Comparison of ENCODE assay signal across 1 cellular context in genomic region chr2:10575566-10576300, GRCh38.
A peak's percentile ranks its signal among the peaks of the same experiment; 100 is the strongest.
TF ChIP-seq lines count a peak whose summit lies in the region.

No MANE protein-coding gene starts in this region.

TF ChIP-seq in HEK293, 187 proteins besides CTCF, POLR2A, EP300 and RAD21 (continued from another document and continues in another):
- TF ChIP-seq, protein P1, sequence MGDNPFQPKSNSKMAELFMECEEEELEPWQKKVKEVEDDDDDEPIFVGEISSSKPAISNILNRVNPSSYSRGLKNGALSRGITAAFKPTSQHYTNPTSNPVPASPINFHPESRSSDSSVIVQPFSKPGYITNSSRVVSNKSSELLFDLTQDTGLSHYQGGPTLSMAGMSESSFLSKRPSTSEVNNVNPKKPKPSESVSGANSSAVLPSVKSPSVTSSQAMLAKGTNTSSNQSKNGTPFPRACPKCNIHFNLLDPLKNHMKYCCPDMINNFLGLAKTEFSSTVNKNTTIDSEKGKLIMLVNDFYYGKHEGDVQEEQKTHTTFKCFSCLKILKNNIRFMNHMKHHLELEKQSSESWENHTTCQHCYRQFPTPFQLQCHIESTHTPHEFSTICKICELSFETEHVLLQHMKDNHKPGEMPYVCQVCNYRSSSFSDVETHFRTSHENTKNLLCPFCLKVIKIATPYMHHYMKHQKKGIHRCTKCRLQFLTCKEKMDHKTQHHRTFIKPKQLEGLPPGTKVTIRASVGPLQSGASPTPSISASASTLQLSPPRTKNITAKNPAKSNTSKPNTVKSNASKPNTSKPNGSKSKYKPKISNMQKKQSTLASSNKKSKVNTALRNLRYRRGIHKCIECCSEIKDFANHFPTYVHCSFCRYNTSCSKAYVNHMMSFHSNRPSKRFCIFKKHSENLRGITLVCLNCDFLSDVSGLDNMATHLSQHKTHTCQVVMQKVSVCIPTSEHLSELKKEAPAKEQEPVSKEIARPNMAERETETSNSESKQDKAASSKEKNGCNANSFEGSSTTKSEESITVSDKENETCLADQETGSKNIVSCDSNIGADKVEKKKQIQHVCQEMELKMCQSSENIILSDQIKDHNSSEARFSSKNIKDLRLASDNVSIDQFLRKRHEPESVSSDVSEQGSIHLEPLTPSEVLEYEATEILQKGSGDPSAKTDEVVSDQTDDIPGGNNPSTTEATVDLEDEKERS (tag by site-specific recombination; IDR thresholded peaks at IDR 0.05) = no peak
- TF ChIP-seq ZNF785 (tag by site-specific recombination; IDR thresholded peaks at IDR 0.05) = no peak
- TF ChIP-seq HOXA7 (CRISPR knock-in tag; IDR thresholded peaks at IDR 0.05; ENCODE audit: borderline replicate concordance) = no peak
- TF ChIP-seq FEZF1 (tag by site-specific recombination; IDR thresholded peaks at IDR 0.05) = 0 out of 2 replicates have a peak, but pooled peaks have one; percentile 27
- TF ChIP-seq ZNF221 (tag by site-specific recombination; IDR thresholded peaks at IDR 0.05; ENCODE audit: borderline replicate concordance) = no peak
- TF ChIP-seq ZNF658 (tag by site-specific recombination; IDR thresholded peaks at IDR 0.05) = no peak
- TF ChIP-seq ZNF23 (tag by site-specific recombination; IDR thresholded peaks at IDR 0.05; ENCODE audit: borderline replicate concordance) = no peak
- TF ChIP-seq, protein P2, sequence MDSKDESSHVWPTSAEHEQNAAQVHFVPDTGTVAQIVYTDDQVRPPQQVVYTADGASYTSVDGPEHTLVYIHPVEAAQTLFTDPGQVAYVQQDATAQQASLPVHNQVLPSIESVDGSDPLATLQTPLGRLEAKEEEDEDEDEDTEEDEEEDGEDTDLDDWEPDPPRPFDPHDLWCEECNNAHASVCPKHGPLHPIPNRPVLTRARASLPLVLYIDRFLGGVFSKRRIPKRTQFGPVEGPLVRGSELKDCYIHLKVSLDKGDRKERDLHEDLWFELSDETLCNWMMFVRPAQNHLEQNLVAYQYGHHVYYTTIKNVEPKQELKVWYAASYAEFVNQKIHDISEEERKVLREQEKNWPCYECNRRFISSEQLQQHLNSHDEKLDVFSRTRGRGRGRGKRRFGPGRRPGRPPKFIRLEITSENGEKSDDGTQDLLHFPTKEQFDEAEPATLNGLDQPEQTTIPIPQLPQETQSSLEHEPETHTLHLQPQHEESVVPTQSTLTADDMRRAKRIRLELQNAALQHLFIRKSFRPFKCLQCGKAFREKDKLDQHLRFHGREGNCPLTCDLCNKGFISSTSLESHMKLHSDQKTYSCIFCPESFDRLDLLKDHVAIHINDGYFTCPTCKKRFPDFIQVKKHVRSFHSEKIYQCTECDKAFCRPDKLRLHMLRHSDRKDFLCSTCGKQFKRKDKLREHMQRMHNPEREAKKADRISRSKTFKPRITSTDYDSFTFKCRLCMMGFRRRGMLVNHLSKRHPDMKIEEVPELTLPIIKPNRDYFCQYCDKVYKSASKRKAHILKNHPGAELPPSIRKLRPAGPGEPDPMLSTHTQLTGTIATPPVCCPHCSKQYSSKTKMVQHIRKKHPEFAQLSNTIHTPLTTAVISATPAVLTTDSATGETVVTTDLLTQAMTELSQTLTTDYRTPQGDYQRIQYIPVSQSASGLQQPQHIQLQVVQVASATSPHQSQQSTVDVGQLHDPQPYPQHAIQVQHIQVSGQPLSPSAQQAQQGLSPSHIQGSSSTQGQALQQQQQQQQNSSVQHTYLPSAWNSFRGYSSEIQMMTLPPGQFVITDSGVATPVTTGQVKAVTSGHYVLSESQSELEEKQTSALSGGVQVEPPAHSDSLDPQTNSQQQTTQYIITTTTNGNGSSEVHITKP (tag by site-specific recombination; IDR thresholded peaks at IDR 0.05) = no peak
- TF ChIP-seq ZNF266 (tag by site-specific recombination; IDR thresholded peaks at IDR 0.05; ENCODE audit: low read depth) = no peak
- TF ChIP-seq, protein P3, sequence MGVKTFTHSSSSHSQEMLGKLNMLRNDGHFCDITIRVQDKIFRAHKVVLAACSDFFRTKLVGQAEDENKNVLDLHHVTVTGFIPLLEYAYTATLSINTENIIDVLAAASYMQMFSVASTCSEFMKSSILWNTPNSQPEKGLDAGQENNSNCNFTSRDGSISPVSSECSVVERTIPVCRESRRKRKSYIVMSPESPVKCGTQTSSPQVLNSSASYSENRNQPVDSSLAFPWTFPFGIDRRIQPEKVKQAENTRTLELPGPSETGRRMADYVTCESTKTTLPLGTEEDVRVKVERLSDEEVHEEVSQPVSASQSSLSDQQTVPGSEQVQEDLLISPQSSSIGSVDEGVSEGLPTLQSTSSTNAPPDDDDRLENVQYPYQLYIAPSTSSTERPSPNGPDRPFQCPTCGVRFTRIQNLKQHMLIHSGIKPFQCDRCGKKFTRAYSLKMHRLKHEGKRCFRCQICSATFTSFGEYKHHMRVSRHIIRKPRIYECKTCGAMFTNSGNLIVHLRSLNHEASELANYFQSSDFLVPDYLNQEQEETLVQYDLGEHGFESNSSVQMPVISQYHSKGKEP (tag by site-specific recombination; IDR thresholded peaks at IDR 0.05) = no peak
- TF ChIP-seq BCL11A (tag by site-specific recombination; IDR thresholded peaks at IDR 0.05; ENCODE audit: low read depth) = no peak
- no peak for TF ChIP-seq ZNF114 (tag by site-specific recombination; IDR thresholded peaks at IDR 0.05)
- TF ChIP-seq ZNF184 (tag by site-specific recombination; IDR thresholded peaks at IDR 0.05) = no peak
- no peak for TF ChIP-seq ZNF791 (tag by site-specific recombination; IDR thresholded peaks at IDR 0.05)
- TF ChIP-seq ZNF2 (tag by site-specific recombination; IDR thresholded peaks at IDR 0.05) = no peak
- TF ChIP-seq ZNF394 (tag by site-specific recombination; IDR thresholded peaks at IDR 0.05; ENCODE audit: borderline replicate concordance) = no peak
- no peak for TF ChIP-seq AEBP2 (tag by site-specific recombination; IDR thresholded peaks at IDR 0.05; ENCODE audit: borderline replicate concordance)
- no peak for TF ChIP-seq ZNF354C (tag by site-specific recombination; IDR thresholded peaks at IDR 0.05; ENCODE audit: borderline replicate concordance, low read depth)
- TF ChIP-seq ZBTB1 (tag by site-specific recombination; IDR thresholded peaks at IDR 0.05) = no peak
- TF ChIP-seq, protein P4, sequence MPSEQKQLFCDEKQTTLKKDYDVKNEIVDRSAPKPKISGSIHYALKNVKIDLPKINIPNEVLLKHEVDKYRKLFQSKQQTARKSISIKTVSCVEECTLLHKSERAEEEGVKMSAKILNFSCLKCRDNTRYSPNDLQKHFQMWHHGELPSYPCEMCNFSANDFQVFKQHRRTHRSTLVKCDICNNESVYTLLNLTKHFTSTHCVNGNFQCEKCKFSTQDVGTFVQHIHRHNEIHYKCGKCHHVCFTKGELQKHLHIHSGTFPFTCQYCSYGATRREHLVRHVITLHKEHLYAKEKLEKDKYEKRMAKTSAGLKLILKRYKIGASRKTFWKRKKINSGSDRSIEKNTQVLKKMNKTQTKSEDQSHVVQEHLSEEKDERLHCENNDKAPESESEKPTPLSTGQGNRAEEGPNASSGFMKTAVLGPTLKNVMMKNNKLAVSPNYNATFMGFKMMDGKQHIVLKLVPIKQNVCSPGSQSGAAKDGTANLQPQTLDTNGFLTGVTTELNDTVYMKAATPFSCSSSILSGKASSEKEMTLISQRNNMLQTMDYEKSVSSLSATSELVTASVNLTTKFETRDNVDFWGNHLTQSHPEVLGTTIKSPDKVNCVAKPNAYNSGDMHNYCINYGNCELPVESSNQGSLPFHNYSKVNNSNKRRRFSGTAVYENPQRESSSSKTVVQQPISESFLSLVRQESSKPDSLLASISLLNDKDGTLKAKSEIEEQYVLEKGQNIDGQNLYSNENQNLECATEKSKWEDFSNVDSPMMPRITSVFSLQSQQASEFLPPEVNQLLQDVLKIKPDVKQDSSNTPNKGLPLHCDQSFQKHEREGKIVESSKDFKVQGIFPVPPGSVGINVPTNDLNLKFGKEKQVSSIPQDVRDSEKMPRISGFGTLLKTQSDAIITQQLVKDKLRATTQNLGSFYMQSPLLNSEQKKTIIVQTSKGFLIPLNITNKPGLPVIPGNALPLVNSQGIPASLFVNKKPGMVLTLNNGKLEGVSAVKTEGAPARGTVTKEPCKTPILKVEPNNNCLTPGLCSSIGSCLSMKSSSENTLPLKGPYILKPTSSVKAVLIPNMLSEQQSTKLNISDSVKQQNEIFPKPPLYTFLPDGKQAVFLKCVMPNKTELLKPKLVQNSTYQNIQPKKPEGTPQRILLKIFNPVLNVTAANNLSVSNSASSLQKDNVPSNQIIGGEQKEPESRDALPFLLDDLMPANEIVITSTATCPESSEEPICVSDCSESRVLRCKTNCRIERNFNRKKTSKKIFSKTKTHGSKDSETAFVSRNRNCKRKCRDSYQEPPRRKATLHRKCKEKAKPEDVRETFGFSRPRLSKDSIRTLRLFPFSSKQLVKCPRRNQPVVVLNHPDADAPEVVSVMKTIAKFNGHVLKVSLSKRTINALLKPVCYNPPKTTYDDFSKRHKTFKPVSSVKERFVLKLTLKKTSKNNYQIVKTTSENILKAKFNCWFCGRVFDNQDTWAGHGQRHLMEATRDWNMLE (tag by site-specific recombination; conservative IDR thresholded peaks at IDR 0.05; ENCODE audit: low read depth) = no peak
- TF ChIP-seq ZNF521 (tag by site-specific recombination; IDR thresholded peaks at IDR 0.05) = no peak
- TF ChIP-seq TCF7L2 (IDR thresholded peaks at IDR 0.05; ENCODE audit: borderline replicate concordance, low read depth, low read length) = no peak
- TF ChIP-seq ZNF112 (tag by site-specific recombination; IDR thresholded peaks at IDR 0.05) = no peak
- TF ChIP-seq GLIS2 (tag by site-specific recombination; IDR thresholded peaks at IDR 0.05) = no peak
- no peak for TF ChIP-seq KLF8 (tag by site-specific recombination; IDR thresholded peaks at IDR 0.05)
- no peak for TF ChIP-seq ZNF350 (tag by site-specific recombination; IDR thresholded peaks at IDR 0.05)
- TF ChIP-seq ZNF449 (tag by site-specific recombination; IDR thresholded peaks at IDR 0.05) = no peak
- TF ChIP-seq ZNF274 (IDR thresholded peaks at IDR 0.05; ENCODE audit: low read length) = no peak
- no peak for TF ChIP-seq ZNF274 (tag by site-specific recombination; IDR thresholded peaks at IDR 0.05; ENCODE audit: borderline replicate concordance)
- peak; percentile 23; the same call in 1 of the 2 replicates for TF ChIP-seq ZNF639 (tag by site-specific recombination; IDR thresholded peaks at IDR 0.05)
- TF ChIP-seq WT1 (tag by site-specific recombination; IDR thresholded peaks at IDR 0.05) = 0 out of 2 replicates have a peak, but pooled peaks have one; percentile 16
- no peak for TF ChIP-seq SALL2 (tag by site-specific recombination; IDR thresholded peaks at IDR 0.05; ENCODE audit: borderline replicate concordance)
- TF ChIP-seq ZNF548 (tag by site-specific recombination; IDR thresholded peaks at IDR 0.05) = no peak
- TF ChIP-seq, protein P5, sequence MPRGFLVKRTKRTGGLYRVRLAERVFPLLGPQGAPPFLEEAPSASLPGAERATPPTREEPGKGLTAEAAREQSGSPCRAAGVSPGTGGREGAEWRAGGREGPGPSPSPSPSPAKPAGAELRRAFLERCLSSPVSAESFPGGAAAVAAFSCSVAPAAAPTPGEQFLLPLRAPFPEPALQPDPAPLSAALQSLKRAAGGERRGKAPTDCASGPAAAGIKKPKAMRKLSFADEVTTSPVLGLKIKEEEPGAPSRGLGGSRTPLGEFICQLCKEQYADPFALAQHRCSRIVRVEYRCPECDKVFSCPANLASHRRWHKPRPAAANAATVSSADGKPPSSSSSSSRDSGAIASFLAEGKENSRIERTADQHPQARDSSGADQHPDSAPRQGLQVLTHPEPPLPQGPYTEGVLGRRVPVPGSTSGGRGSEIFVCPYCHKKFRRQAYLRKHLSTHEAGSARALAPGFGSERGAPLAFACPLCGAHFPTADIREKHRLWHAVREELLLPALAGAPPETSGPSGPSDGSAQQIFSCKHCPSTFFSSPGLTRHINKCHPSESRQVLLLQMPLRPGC (tag by site-specific recombination; IDR thresholded peaks at IDR 0.05) = no peak
- no peak for TF ChIP-seq ZNF561 (tag by site-specific recombination; IDR thresholded peaks at IDR 0.05; ENCODE audit: borderline replicate concordance)
- no peak for TF ChIP-seq KLF7 (tag by site-specific recombination; IDR thresholded peaks at IDR 0.05; ENCODE audit: borderline replicate concordance)
- no peak for TF ChIP-seq ZNF610 (tag by site-specific recombination; IDR thresholded peaks at IDR 0.05; ENCODE audit: borderline replicate concordance)
